Comparison of ENCODE assay signal across 23 cellular contexts in the genomic region with DNA sequence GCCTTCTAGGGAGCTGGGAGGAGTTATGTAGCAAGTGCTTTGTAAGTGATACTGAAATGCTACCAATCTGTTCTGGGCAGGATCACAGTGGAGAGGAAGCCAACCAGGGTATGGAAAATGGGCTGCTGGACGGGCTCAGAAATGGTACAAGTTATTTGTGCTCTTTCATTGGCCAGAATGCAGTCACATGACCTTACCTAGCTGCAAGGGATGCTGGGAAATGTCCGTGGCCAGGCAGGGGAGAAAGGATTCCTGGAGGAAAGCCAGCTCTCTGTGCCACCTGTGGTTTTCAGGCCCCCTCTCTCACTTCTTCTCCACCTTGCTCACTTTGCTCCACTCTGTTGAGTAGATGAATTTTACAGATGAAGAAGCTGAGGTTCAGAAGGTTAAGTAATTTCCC. TPM values are rescaled to one million over a fixed set of nuclear protein-coding genes. Genes with fewer than 3 reads are reported as not detected.
A peak's percentile ranks its signal among the peaks of the same experiment; 100 is the strongest.
DNase-seq lines count a peak whose midpoint lies in the region; FAIRE-seq and TF ChIP-seq lines count a peak whose summit lies in the region.
"Had no signal": no experiment of that assay in that cellular context is flagged by ENCODE, and none has a peak within 500 bp of the region (broad histone marks: within the 10 kb centered on the region; RNA-seq: fewer than 3 reads in every experiment).

No MANE protein-coding gene starts in this region.

- no peaks in the 10 kb centered on the region for H3K27me3 Mint-ChIP-seq in CD8-positive, alpha-beta memory T cell
- H3K27me3 Mint-ChIP-seq: CD4-positive, alpha-beta T cell; IgD-negative memory B cell had no signal

- intact Hi-C loops in left ventricle myocardium inferior (cut with micrococcal nuclease) (no loop called here), cardiac septum (cut with DNase I) (no loop called here), uterus (cut with DNase I; ENCODE audit: low total_unique reads) (no loop called here)

- no peak for TF ChIP-seq POLR2A in uterus (IDR thresholded peaks at IDR 0.05)
- no peak for TF ChIP-seq POLR2A in H54 (IDR thresholded peaks at IDR 0.05; ENCODE audit: low read depth, low read length)

- H3K4me3 ChIP-seq in left ventricle myocardium inferior (no peak overlapping the region), WERI-Rb-1 (ENCODE audit: low read depth, low read length) (no peak overlapping the region), muscle layer of colon (ENCODE audit: low read depth in 1 of 2, low read length in 2 of 2) (no peak overlapping the region), uterus (no peak overlapping the region)
- no peak overlapping the region for H3K4me3 ChIP-seq in CD8-positive, alpha-beta memory T cell (ENCODE audit: low read length)
- H3K4me3 ChIP-seq: gastroesophageal sphincter had no signal

- no peak overlapping the region for H3K9ac ChIP-seq in muscle layer of colon (ENCODE audit: low read length)

- FAIRE-seq in H54 (lab: Jason Lieb, UNC): no peak
- FAIRE-seq: bronchial epithelial cell had no signal

- no peaks in the 10 kb centered on the region for H3K9me3 Mint-ChIP-seq in CD8-positive, alpha-beta memory T cell
- H3K9me3 Mint-ChIP-seq: CD4-positive, alpha-beta T cell; IgD-negative memory B cell; T-helper 1 cell treated with Interleukin-12 subunit alpha and Interleukin-12 subunit beta and Interleukin-4 antibody, amounts not matched to agents 30 μg/mL and 1 μg/mL, for 36 hours had no signal

- TF ChIP-seq CTCF in left ventricle myocardium inferior (IDR thresholded peaks at IDR 0.05; ENCODE audit: borderline replicate concordance) (no peak), WERI-Rb-1 (IDR thresholded peaks at IDR 0.05; ENCODE audit: low read depth, low read length) (no peak), uterus (IDR thresholded peaks at IDR 0.05) (no peak)

- peaks cover 24 to 40% (median 29%) of the 10 kb centered on the region in 3 donors for H3K4me1 Mint-ChIP-seq in CD8-positive, alpha-beta memory T cell

- DNase-seq in left ventricle myocardium inferior: no peak
- no peak for DNase-seq in cardiac septum (ENCODE audit: low spot score)
- no peak for DNase-seq in WERI-Rb-1
- no peak for DNase-seq in uterus
- no peak for DNase-seq in CD8-positive, alpha-beta memory T cell
- no peak for DNase-seq in H54 (ENCODE audit: insufficient read length, low spot score)
- DNase-seq in NK-92 treated with Interleukin-12 subunit alpha and Interleukin-12 subunit beta, amount 100 ng/mL, for 24 hours (lab: John Stamatoyannopoulos, UW): no peak
- DNase-seq: activated CD4-positive, alpha-beta T cell treated with anti-CD3 and anti-CD28 coated beads for 1 hour; CD4-positive, alpha-beta T cell; DMS79 treated with DMSO at 0.1 percent for 48 hours; NCI-H2029; NCI-H510A; SHP77 treated with DMSO at 0.1 percent for 48 hours; stimulated activated CD8-positive, alpha-beta memory T cell treated with anti-CD3 and anti-CD28 coated beads, Interleukin-4, amount 100 ng/mL, for 48 hours had no signal

- H3K27ac ChIP-seq in left ventricle myocardium inferior (replicated peaks): peak overlapping the region; percentile 57
- peak overlapping the region; percentile 76 for H3K27ac ChIP-seq in WERI-Rb-1
- H3K27ac ChIP-seq in muscle layer of colon (ENCODE audit: low read depth, low read length): peak overlapping the region; percentile 69
- H3K27ac ChIP-seq in uterus: peak overlapping the region; percentile 89 to 90
- H3K27ac ChIP-seq in CD8-positive, alpha-beta memory T cell (ENCODE audit: low read depth, low read length): no peak overlapping the region
- H3K27ac ChIP-seq: HL-60 had no signal

- H3K4me1 ChIP-seq in left ventricle myocardium inferior: peaks cover 79% of the 10 kb centered on the region
- H3K4me1 ChIP-seq in muscle layer of colon (ENCODE audit: insufficient read depth, low read length): peaks cover 68% of the 10 kb centered on the region
- H3K4me1 ChIP-seq in uterus: peaks cover 7 to 9% of the 10 kb centered on the region in 2 donors
- H3K4me1 ChIP-seq in CD8-positive, alpha-beta memory T cell (ENCODE audit: insufficient read depth, low read length): peaks cover 15% of the 10 kb centered on the region

- H3K9me3 ChIP-seq in left ventricle myocardium inferior (replicated peaks): peaks cover 4% of the 10 kb centered on the region
- H3K9me3 ChIP-seq in WERI-Rb-1 (ENCODE audit: severe bottlenecking): peaks cover 3% of the 10 kb centered on the region
- no peaks in the 10 kb centered on the region for H3K9me3 ChIP-seq in muscle layer of colon (ENCODE audit: low read length)
- H3K9me3 ChIP-seq in uterus: no peaks in the 10 kb centered on the region
- no peaks in the 10 kb centered on the region for H3K9me3 ChIP-seq in CD8-positive, alpha-beta memory T cell (ENCODE audit: low read length)
- H3K9me3 ChIP-seq: gastroesophageal sphincter had no signal

- POLR2A ChIA-PET in CD8-positive, alpha-beta memory T cell (lab: Charles Lee): interaction anchor here (0.5 kb wide), 1 partner anchor 130 kb away, joined by 4 read pairs; no protein-coding TSS in a partner anchor

- H3K36me3 Mint-ChIP-seq in CD8-positive, alpha-beta memory T cell: peaks cover 0 to 30% (median 0%) of the 10 kb centered on the region in 3 donors

- peak overlapping the region in 1 of 7 donors; percentile 18 for H3K4me3 Mint-ChIP-seq in CD8-positive, alpha-beta memory T cell
- H3K4me3 Mint-ChIP-seq: CD4-positive, alpha-beta T cell; IgD-negative memory B cell; T-helper 1 cell treated with Interleukin-12 subunit alpha and Interleukin-12 subunit beta and Interleukin-4 antibody, amounts not matched to agents 30 μg/mL and 1 μg/mL, for 36 hours had no signal

- H3K27me3 ChIP-seq in left ventricle myocardium inferior (ENCODE audit: low read depth) (no peaks in the 10 kb centered on the region), WERI-Rb-1 (ENCODE audit: insufficient read depth, low read depth, severe bottlenecking) (no peaks in the 10 kb centered on the region), muscle layer of colon (ENCODE audit: control insufficient read depth in 1 of 2, insufficient read depth in 2 of 2, low read length in 2 of 2) (no peaks in the 10 kb centered on the region), uterus (no peaks in the 10 kb centered on the region)
- H3K27me3 ChIP-seq in CD8-positive, alpha-beta memory T cell (ENCODE audit: insufficient read depth, low read length, poor library complexity, severe bottlenecking): no peaks in the 10 kb centered on the region
- H3K27me3 ChIP-seq: gastroesophageal sphincter had no signal

- peak overlapping the region in 1 of 8 donors; percentile 90 for H3K27ac Mint-ChIP-seq in CD8-positive, alpha-beta memory T cell
- H3K27ac Mint-ChIP-seq: CD4-positive, alpha-beta T cell; T-helper 1 cell treated with Interleukin-12 subunit alpha and Interleukin-12 subunit beta and Interleukin-4 antibody, amounts not matched to agents 30 μg/mL and 1 μg/mL, for 36 hours had no signal

- CTCF ChIA-PET in CD8-positive, alpha-beta memory T cell (lab: Charles Lee): interaction anchor here (1.0 to 5.4 kb wide), 2 partner anchors 21 to 86 kb away, joined by 3 to 26 read pairs; a partner anchor contains a TSS

- H3K36me3 ChIP-seq in left ventricle myocardium inferior (no peaks in the 10 kb centered on the region), WERI-Rb-1 (peaks cover 82% of the 10 kb centered on the region), muscle layer of colon (ENCODE audit: insufficient read depth, low read length) (peaks cover 4% of the 10 kb centered on the region), uterus (no peaks in the 10 kb centered on the region)
- H3K36me3 ChIP-seq in CD8-positive, alpha-beta memory T cell (ENCODE audit: insufficient read depth, low read length): no peaks in the 10 kb centered on the region

RNA-seq across cellular contexts. Expression of a gene that starts 4.8 kb away (rescaled TPM):
- total RNA-seq in left ventricle myocardium inferior: 22.1 TPM
- total RNA-seq in cardiac septum: 16.2 TPM
- total RNA-seq in uterus: 10 to 100 TPM; 17.4 to 82.0 (median 35.5) TPM
- 10 to 100 TPM; 27.2 to 28.3 TPM for total RNA-seq in CD8-positive, alpha-beta memory T cell
- 1.9 TPM for polyA plus RNA-seq in CD8-positive, alpha-beta memory T cell

RNA-seq across cellular contexts. Expression of a gene that starts 48.5 kb away (rescaled TPM):
- total RNA-seq in left ventricle myocardium inferior (0.08 TPM), cardiac septum (not detected), uterus (not detected)
- under 1 TPM in 1 of 2 experiments, not detected in 1; 0.11 TPM for total RNA-seq in CD8-positive, alpha-beta memory T cell
- 0.92 TPM for polyA plus RNA-seq in CD8-positive, alpha-beta memory T cell
- total RNA-seq: bronchial epithelial cell, gastroesophageal sphincter had no signal
- polyA plus RNA-seq: adipose tissue, AG04450, neural cell had no signal
